Comparison of ENCODE assay signal across 21 cellular contexts in genomic region chr3:122874116-122874515, GRCh38.
DNase-seq lines count a peak whose midpoint lies in the region; ATAC-seq and TF ChIP-seq lines count a peak whose summit lies in the region.
"Had no signal": no experiment of that assay in that cellular context is flagged by ENCODE, and none has a peak within 500 bp of the region (broad histone marks: within the 10 kb centered on the region; RNA-seq: fewer than 3 reads in every experiment).

No MANE protein-coding gene starts in this region.

- no peak for ATAC-seq in SK-N-SH treated with all-trans-retinoic acid at 6 μM for 48 hours
- ATAC-seq: HCT116, Right ventricle myocardium inferior had no signal

- DNase-seq in DMS 273 (lab: John Stamatoyannopoulos, UW; ENCODE audit: unreplicated experiment) (peak; percentile 51), DMS 273 treated with DMSO at 0.1 percent for 48 hours (lab: John Stamatoyannopoulos, UW) (no peak), NCI-H69 (lab: John Stamatoyannopoulos, UW) (peak; percentile 51), left kidney (ENCODE audit: low read depth, low spot score) (peak; percentile 10), medulla oblongata (ENCODE audit: extremely low spot score) (no peak), DMS53 treated with DMSO at 0.1 percent for 48 hours (lab: John Stamatoyannopoulos, UW; ENCODE audit: unreplicated experiment) (no peak), SIG-M5 treated with dmso at 0.1 percent for 504 hours (lab: John Stamatoyannopoulos, UW; ENCODE audit: unreplicated experiment) (no peak)
- DNase-seq: CD4-positive, alpha-beta T cell; DMS79 treated with DMSO at 0.1 percent for 48 hours; GF-D8; KG1; MM.1S; NCI-H1694; NCI-H2029 treated with DMSO at 0.1 percent for 48 hours; NCI-H446 treated with DMSO at 0.1 percent for 48 hours; NCI-H526 treated with DMSO at 0.1 percent for 48 hours; NK-92 treated with Interleukin-12 subunit alpha and Interleukin-12 subunit beta, amount 100 ng/mL, for 24 hours; PC-9 had no signal

TF ChIP-seq in SK-N-SH treated with all-trans-retinoic acid at 6 μM for 48 hours, 23 proteins besides CTCF, POLR2A, EP300 and RAD21:
- TF ChIP-seq ZC3H10 (CRISPR knock-in tag; IDR thresholded peaks at IDR 0.05) (no peak), TCF4 (CRISPR knock-in tag; IDR thresholded peaks at IDR 0.05; ENCODE audit: borderline replicate concordance) (peak; percentile 51; the same call in 1 of the 2 replicates)
- TF ChIP-seq, protein P1, sequence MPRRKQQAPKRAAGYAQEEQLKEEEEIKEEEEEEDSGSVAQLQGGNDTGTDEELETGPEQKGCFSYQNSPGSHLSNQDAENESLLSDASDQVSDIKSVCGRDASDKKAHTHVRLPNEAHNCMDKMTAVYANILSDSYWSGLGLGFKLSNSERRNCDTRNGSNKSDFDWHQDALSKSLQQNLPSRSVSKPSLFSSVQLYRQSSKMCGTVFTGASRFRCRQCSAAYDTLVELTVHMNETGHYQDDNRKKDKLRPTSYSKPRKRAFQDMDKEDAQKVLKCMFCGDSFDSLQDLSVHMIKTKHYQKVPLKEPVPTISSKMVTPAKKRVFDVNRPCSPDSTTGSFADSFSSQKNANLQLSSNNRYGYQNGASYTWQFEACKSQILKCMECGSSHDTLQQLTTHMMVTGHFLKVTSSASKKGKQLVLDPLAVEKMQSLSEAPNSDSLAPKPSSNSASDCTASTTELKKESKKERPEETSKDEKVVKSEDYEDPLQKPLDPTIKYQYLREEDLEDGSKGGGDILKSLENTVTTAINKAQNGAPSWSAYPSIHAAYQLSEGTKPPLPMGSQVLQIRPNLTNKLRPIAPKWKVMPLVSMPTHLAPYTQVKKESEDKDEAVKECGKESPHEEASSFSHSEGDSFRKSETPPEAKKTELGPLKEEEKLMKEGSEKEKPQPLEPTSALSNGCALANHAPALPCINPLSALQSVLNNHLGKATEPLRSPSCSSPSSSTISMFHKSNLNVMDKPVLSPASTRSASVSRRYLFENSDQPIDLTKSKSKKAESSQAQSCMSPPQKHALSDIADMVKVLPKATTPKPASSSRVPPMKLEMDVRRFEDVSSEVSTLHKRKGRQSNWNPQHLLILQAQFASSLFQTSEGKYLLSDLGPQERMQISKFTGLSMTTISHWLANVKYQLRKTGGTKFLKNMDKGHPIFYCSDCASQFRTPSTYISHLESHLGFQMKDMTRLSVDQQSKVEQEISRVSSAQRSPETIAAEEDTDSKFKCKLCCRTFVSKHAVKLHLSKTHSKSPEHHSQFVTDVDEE (CRISPR knock-in tag; IDR thresholded peaks at IDR 0.05) = peak; percentile 84

Comparison
In these comparisons a context has a peak if more than half of its experiments do, and no peak if none do; other contexts are left out.
1. DNase-seq: peak in DMS 273 (single experiment), NCI-H69 (single experiment) and left kidney (single experiment); none in DMS 273 treated with DMSO at 0.1 percent for 48 hours (single experiment), medulla oblongata (single experiment), DMS53 treated with DMSO at 0.1 percent for 48 hours (single experiment) and SIG-M5 treated with dmso at 0.1 percent for 504 hours (single experiment).